In genomic region chr16:8402981-8403853, GRCh38 we compare ENCODE assay signal across 19 cellular contexts.
"Had no signal": no experiment of that assay in that cellular context is flagged by ENCODE, and none has a peak within 500 bp of the region (broad histone marks: within the 10 kb centered on the region; RNA-seq: fewer than 3 reads in every experiment).

No MANE protein-coding gene starts in this region.

- H3K36me3 ChIP-seq: right atrium auricular region had no signal

- H3K4me2 ChIP-seq: smooth muscle cell had no signal

- H3K27me3 ChIP-seq: right atrium auricular region had no signal

- H3K4me3 ChIP-seq: coronary artery, lung, right atrium auricular region, smooth muscle cell had no signal

- H3K9me3 ChIP-seq: right atrium auricular region had no signal

- H3K27ac ChIP-seq: coronary artery, right atrium auricular region had no signal

- DNase-seq: activated B cell treated with CpG ODN at 0.5 μM for 24 hours; activated CD4-positive, alpha-beta T cell treated with anti-CD3 and anti-CD28 coated beads, Interleukin-2, amount 10 ng/mL, durations not matched to agents 7 days and 5 days; activated CD8-positive, alpha-beta memory T cell treated with anti-CD3 and anti-CD28 coated beads, Interleukin-2, amount 50 U/mL, for 48 hours; activated gamma-delta T cell; activated T-cell treated with anti-CD3 and anti-CD28 coated beads, Interleukin-2, amount 50 U/mL, for 72 hours; amniotic stem cell; central memory CD4-positive, alpha-beta T cell; effector CD8-positive, alpha-beta T cell; foreskin fibroblast; hypothalamus; kidney glomerular epithelial cell; naive thymus-derived CD4-positive, alpha-beta T cell; stimulated activated CD4-positive, alpha-beta T cell treated with anti-CD3 and anti-CD28 coated beads, Interleukin-4, amount 100 ng/mL, for 4 hours; stimulated activated naive CD8-positive, alpha-beta T cell treated with anti-CD3 and anti-CD28 coated beads, Interleukin-15, Interleukin-2, amounts not matched to agents 100 U/mL and 50 U/mL, for 24 hours; trophoblast cell had no signal

- H3K4me1 ChIP-seq: right atrium auricular region had no signal

- ATAC-seq: activated T-cell treated with anti-CD3 and anti-CD28 coated beads, Interleukin-2, amount 50 U/mL, for 72 hours; naive thymus-derived CD4-positive, alpha-beta T cell; stimulated activated naive CD8-positive, alpha-beta T cell treated with anti-CD3 and anti-CD28 coated beads, Interleukin-15, Interleukin-2, amounts not matched to agents 100 U/mL and 50 U/mL, for 24 hours had no signal
